2 cellular contexts compared by ENCODE assay signal in the genomic region with DNA sequence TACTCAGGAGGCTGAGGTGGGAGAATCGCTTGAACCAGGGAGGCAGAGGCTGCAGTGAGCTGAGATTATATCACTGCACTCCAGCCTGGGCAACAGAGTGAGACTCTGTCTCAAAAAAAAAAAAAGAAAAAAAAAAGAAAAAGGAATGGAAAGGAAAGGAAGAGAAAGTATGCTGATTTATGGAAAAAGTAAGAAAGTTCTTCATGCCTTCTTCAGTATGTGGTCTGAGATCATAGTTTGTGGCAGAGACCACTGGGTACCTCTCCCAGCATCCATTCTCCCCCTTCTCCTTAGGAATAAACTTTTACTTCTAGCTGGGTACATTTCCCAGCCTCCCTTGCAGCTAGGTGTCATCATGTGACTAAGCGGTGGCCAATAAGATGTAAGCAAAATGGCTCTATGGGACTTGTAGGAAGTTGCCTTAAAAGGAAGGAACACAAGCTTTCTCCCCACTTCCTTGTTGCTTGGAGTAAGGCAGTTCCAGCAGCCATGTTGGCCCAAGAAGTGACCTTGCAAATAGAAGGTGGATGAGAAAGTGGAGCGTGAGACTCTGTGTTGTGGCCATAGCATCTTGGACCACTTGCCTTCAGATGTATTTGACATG.
TF ChIP-seq lines count a peak whose summit lies in the region.

No MANE protein-coding gene starts in this region.

TF ChIP-seq in Ishikawa, 13 proteins besides CTCF, POLR2A, EP300 and RAD21:
- no peak for TF ChIP-seq NFIC (IDR thresholded peaks at IDR 0.05)
- TF ChIP-seq, protein P1, sequence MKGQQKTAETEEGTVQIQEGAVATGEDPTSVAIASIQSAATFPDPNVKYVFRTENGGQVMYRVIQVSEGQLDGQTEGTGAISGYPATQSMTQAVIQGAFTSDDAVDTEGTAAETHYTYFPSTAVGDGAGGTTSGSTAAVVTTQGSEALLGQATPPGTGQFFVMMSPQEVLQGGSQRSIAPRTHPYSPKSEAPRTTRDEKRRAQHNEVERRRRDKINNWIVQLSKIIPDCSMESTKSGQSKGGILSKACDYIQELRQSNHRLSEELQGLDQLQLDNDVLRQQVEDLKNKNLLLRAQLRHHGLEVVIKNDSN (IDR thresholded peaks at IDR 0.05): peak; percentile 79

TF ChIP-seq in K562, 482 proteins besides CTCF, POLR2A, EP300 and RAD21 (continues in another document):
- TF ChIP-seq, protein P2, sequence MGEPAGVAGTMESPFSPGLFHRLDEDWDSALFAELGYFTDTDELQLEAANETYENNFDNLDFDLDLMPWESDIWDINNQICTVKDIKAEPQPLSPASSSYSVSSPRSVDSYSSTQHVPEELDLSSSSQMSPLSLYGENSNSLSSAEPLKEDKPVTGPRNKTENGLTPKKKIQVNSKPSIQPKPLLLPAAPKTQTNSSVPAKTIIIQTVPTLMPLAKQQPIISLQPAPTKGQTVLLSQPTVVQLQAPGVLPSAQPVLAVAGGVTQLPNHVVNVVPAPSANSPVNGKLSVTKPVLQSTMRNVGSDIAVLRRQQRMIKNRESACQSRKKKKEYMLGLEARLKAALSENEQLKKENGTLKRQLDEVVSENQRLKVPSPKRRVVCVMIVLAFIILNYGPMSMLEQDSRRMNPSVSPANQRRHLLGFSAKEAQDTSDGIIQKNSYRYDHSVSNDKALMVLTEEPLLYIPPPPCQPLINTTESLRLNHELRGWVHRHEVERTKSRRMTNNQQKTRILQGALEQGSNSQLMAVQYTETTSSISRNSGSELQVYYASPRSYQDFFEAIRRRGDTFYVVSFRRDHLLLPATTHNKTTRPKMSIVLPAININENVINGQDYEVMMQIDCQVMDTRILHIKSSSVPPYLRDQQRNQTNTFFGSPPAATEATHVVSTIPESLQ (CRISPR knock-in tag; IDR thresholded peaks at IDR 0.05): no peak
- TF ChIP-seq ZNF282 (CRISPR knock-in tag; IDR thresholded peaks at IDR 0.05) (no peak), ELF1 (tag; IDR thresholded peaks at IDR 0.05) (peak; percentile 66; the same call in 1 of the 2 replicates), COPS2 (conservative IDR thresholded peaks at IDR 0.05) (no peak), SMC3 (conservative IDR thresholded peaks at IDR 0.05; ENCODE audit: insufficient read depth, low read depth, low read length) (no peak), NEUROD1 (IDR thresholded peaks at IDR 0.05; ENCODE audit: borderline replicate concordance, low read depth, low read length, partially characterized antibody) (no peak), YY1 (IDR thresholded peaks at IDR 0.05; ENCODE audit: borderline replicate concordance in 1 of 3, control insufficient read depth in 1 of 3, extremely low read depth in 1 of 3, insufficient read depth in 3 of 3, insufficient read length in 1 of 3, insufficient replicate concordance in 2 of 3, low read depth in 1 of 3, low read length in 2 of 3) (peak in 1 of 3 experiments; percentile 58), CBX1 (IDR thresholded peaks at IDR 0.05; ENCODE audit: low read depth) (0 out of 2 replicates have a peak, but pooled peaks have one; percentile 14), ZNF436 (CRISPR knock-in tag; IDR thresholded peaks at IDR 0.05) (no peak), TAF15 (IDR thresholded peaks at IDR 0.05; ENCODE audit: low read depth, low read length) (no peak), ZNF316 (IDR thresholded peaks at IDR 0.05) (no peak), BHLHE40 (IDR thresholded peaks at IDR 0.05; ENCODE audit: low read length) (no peak), FOXA3 (CRISPR knock-in tag; conservative IDR thresholded peaks at IDR 0.05 in 1 of 2, IDR thresholded peaks at IDR 0.05 in 1 of 2) (no peak), SRF (CRISPR knock-in tag; IDR thresholded peaks at IDR 0.05) (peak in 1 of 2 experiments; percentile 93; a peak in 2 of 4 replicates), TOE1 (IDR thresholded peaks at IDR 0.05; ENCODE audit: borderline replicate concordance) (peak; percentile 40; the same call in 1 of the 2 replicates), TOE1 (CRISPR knock-in tag; IDR thresholded peaks at IDR 0.05; ENCODE audit: borderline replicate concordance, low read depth) (no peak), ZNF764 (CRISPR knock-in tag; IDR thresholded peaks at IDR 0.05; ENCODE audit: low read depth) (no peak), NFXL1 (CRISPR knock-in tag; IDR thresholded peaks at IDR 0.05) (no peak), NR3C1 (CRISPR knock-in tag; IDR thresholded peaks at IDR 0.05) (no peak), NFE2 (IDR thresholded peaks at IDR 0.05; ENCODE audit: low read depth) (no peak), WHSC1 (IDR thresholded peaks at IDR 0.05; ENCODE audit: low read length) (no peak), LCOR (CRISPR knock-in tag; IDR thresholded peaks at IDR 0.05) (no peak), ZNF586 (CRISPR knock-in tag; conservative IDR thresholded peaks at IDR 0.05) (no peak), RAD51 (IDR thresholded peaks at IDR 0.05; ENCODE audit: borderline replicate concordance, low read depth) (peak; percentile 70), HNRNPLL (IDR thresholded peaks at IDR 0.05; ENCODE audit: low read depth, low read length, poor library complexity, severe bottlenecking) (no peak), ZBED1 (IDR thresholded peaks at IDR 0.05) (no peak), CBX5 (IDR thresholded peaks at IDR 0.05; ENCODE audit: borderline replicate concordance, low read depth) (0 out of 2 replicates have a peak, but pooled peaks have one; percentile 33), SPI1 (IDR thresholded peaks at IDR 0.05; ENCODE audit: borderline replicate concordance, low read depth, low read length) (peak; percentile 41; the same call in 1 of the 2 replicates), BRF1 (IDR thresholded peaks at IDR 0.05; ENCODE audit: borderline replicate concordance, extremely low read depth, insufficient read length) (no peak), ZNF431 (CRISPR knock-in tag; IDR thresholded peaks at IDR 0.05) (no peak), SIX5 (IDR thresholded peaks at IDR 0.05; ENCODE audit: borderline replicate concordance in 1 of 2, insufficient read depth in 1 of 2, low read depth in 1 of 2, low read length in 2 of 2) (0 out of 4 replicates have a peak, but pooled peaks of 1 of the 2 experiments have one; percentile 14)
- TF ChIP-seq, protein P3, sequence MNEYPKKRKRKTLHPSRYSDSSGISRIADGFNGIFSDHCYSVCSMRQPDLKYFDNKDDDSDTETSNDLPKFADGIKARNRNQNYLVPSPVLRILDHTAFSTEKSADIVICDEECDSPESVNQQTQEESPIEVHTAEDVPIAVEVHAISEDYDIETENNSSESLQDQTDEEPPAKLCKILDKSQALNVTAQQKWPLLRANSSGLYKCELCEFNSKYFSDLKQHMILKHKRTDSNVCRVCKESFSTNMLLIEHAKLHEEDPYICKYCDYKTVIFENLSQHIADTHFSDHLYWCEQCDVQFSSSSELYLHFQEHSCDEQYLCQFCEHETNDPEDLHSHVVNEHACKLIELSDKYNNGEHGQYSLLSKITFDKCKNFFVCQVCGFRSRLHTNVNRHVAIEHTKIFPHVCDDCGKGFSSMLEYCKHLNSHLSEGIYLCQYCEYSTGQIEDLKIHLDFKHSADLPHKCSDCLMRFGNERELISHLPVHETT (CRISPR knock-in tag; conservative IDR thresholded peaks at IDR 0.05 in 1 of 2, IDR thresholded peaks at IDR 0.05 in 1 of 2): no peak
- TF ChIP-seq, protein P1 (CRISPR knock-in tag; IDR thresholded peaks at IDR 0.05): peak; percentile 81
- TF ChIP-seq, protein P4, sequence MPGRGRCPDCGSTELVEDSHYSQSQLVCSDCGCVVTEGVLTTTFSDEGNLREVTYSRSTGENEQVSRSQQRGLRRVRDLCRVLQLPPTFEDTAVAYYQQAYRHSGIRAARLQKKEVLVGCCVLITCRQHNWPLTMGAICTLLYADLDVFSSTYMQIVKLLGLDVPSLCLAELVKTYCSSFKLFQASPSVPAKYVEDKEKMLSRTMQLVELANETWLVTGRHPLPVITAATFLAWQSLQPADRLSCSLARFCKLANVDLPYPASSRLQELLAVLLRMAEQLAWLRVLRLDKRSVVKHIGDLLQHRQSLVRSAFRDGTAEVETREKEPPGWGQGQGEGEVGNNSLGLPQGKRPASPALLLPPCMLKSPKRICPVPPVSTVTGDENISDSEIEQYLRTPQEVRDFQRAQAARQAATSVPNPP (IDR thresholded peaks at IDR 0.05; ENCODE audit: borderline replicate concordance, insufficient read depth, insufficient read length): no peak
- TF ChIP-seq, protein P5, sequence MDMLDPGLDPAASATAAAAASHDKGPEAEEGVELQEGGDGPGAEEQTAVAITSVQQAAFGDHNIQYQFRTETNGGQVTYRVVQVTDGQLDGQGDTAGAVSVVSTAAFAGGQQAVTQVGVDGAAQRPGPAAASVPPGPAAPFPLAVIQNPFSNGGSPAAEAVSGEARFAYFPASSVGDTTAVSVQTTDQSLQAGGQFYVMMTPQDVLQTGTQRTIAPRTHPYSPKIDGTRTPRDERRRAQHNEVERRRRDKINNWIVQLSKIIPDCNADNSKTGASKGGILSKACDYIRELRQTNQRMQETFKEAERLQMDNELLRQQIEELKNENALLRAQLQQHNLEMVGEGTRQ (CRISPR knock-in tag; IDR thresholded peaks at IDR 0.05): peak; percentile 84
- TF ChIP-seq, protein P6, sequence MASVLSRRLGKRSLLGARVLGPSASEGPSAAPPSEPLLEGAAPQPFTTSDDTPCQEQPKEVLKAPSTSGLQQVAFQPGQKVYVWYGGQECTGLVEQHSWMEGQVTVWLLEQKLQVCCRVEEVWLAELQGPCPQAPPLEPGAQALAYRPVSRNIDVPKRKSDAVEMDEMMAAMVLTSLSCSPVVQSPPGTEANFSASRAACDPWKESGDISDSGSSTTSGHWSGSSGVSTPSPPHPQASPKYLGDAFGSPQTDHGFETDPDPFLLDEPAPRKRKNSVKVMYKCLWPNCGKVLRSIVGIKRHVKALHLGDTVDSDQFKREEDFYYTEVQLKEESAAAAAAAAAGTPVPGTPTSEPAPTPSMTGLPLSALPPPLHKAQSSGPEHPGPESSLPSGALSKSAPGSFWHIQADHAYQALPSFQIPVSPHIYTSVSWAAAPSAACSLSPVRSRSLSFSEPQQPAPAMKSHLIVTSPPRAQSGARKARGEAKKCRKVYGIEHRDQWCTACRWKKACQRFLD (CRISPR knock-in tag; IDR thresholded peaks at IDR 0.05): no peak
- TF ChIP-seq, protein P7, sequence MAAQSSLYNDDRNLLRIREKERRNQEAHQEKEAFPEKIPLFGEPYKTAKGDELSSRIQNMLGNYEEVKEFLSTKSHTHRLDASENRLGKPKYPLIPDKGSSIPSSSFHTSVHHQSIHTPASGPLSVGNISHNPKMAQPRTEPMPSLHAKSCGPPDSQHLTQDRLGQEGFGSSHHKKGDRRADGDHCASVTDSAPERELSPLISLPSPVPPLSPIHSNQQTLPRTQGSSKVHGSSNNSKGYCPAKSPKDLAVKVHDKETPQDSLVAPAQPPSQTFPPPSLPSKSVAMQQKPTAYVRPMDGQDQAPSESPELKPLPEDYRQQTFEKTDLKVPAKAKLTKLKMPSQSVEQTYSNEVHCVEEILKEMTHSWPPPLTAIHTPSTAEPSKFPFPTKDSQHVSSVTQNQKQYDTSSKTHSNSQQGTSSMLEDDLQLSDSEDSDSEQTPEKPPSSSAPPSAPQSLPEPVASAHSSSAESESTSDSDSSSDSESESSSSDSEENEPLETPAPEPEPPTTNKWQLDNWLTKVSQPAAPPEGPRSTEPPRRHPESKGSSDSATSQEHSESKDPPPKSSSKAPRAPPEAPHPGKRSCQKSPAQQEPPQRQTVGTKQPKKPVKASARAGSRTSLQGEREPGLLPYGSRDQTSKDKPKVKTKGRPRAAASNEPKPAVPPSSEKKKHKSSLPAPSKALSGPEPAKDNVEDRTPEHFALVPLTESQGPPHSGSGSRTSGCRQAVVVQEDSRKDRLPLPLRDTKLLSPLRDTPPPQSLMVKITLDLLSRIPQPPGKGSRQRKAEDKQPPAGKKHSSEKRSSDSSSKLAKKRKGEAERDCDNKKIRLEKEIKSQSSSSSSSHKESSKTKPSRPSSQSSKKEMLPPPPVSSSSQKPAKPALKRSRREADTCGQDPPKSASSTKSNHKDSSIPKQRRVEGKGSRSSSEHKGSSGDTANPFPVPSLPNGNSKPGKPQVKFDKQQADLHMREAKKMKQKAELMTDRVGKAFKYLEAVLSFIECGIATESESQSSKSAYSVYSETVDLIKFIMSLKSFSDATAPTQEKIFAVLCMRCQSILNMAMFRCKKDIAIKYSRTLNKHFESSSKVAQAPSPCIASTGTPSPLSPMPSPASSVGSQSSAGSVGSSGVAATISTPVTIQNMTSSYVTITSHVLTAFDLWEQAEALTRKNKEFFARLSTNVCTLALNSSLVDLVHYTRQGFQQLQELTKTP (IDR thresholded peaks at IDR 0.05; ENCODE audit: low read depth in 1 of 2, partially characterized antibody in 2 of 2): peak in 1 of 2 experiments; percentile 87
- TF ChIP-seq, protein P8, sequence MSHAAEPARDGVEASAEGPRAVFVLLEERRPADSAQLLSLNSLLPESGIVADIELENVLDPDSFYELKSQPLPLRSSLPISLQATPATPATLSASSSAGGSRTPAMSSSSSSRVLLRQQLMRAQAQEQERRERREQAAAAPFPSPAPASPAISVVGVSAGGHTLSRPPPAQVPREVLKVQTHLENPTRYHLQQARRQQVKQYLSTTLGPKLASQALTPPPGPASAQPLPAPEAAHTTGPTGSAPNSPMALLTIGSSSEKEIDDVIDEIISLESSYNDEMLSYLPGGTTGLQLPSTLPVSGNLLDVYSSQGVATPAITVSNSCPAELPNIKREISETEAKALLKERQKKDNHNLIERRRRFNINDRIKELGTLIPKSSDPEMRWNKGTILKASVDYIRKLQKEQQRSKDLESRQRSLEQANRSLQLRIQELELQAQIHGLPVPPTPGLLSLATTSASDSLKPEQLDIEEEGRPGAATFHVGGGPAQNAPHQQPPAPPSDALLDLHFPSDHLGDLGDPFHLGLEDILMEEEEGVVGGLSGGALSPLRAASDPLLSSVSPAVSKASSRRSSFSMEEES (CRISPR knock-in tag; IDR thresholded peaks at IDR 0.05): peak; percentile 62
- TF ChIP-seq, protein P9, sequence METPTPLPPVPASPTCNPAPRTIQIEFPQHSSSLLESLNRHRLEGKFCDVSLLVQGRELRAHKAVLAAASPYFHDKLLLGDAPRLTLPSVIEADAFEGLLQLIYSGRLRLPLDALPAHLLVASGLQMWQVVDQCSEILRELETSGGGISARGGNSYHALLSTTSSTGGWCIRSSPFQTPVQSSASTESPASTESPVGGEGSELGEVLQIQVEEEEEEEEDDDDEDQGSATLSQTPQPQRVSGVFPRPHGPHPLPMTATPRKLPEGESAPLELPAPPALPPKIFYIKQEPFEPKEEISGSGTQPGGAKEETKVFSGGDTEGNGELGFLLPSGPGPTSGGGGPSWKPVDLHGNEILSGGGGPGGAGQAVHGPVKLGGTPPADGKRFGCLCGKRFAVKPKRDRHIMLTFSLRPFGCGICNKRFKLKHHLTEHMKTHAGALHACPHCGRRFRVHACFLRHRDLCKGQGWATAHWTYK (CRISPR knock-in tag; IDR thresholded peaks at IDR 0.05): no peak
- TF ChIP-seq, protein P10, sequence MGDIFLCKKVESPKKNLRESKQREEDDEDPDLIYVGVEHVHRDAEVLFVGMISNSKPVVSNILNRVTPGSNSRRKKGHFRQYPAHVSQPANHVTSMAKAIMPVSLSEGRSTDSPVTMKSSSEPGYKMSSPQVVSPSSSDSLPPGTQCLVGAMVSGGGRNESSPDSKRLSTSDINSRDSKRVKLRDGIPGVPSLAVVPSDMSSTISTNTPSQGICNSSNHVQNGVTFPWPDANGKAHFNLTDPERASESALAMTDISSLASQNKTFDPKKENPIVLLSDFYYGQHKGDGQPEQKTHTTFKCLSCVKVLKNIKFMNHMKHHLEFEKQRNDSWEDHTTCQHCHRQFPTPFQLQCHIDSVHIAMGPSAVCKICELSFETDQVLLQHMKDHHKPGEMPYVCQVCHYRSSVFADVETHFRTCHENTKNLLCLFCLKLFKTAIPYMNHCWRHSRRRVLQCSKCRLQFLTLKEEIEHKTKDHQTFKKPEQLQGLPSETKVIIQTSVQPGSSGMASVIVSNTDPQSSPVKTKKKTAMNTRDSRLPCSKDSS (IDR thresholded peaks at IDR 0.05; ENCODE audit: low read depth, partially characterized antibody): peak; percentile 17
